2 cellular contexts compared by ENCODE assay signal in the genomic region with DNA sequence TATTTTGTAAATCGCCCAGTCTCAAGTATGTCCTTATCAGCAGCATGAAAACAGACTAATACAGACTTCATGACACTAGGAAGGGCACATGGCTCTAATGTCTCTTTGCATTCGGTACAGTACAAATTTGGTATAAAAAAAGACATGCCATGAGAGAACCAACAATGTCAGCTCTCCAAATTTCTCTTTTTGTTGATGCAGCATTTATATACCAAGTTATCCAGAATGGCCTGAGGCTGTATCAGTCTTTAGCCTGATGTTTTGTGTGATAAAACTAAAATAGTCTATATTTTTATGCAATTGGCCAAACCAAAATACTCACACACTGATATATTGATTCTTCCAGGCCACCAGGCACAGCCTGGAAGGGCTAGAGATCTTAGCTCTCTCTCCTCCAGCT.
TF ChIP-seq lines count a peak whose summit lies in the region.

No MANE protein-coding gene starts in this region.

TF ChIP-seq in GM23338, 12 proteins besides CTCF, POLR2A, EP300 and RAD21 (continued from another document):
- TF ChIP-seq, protein P1, sequence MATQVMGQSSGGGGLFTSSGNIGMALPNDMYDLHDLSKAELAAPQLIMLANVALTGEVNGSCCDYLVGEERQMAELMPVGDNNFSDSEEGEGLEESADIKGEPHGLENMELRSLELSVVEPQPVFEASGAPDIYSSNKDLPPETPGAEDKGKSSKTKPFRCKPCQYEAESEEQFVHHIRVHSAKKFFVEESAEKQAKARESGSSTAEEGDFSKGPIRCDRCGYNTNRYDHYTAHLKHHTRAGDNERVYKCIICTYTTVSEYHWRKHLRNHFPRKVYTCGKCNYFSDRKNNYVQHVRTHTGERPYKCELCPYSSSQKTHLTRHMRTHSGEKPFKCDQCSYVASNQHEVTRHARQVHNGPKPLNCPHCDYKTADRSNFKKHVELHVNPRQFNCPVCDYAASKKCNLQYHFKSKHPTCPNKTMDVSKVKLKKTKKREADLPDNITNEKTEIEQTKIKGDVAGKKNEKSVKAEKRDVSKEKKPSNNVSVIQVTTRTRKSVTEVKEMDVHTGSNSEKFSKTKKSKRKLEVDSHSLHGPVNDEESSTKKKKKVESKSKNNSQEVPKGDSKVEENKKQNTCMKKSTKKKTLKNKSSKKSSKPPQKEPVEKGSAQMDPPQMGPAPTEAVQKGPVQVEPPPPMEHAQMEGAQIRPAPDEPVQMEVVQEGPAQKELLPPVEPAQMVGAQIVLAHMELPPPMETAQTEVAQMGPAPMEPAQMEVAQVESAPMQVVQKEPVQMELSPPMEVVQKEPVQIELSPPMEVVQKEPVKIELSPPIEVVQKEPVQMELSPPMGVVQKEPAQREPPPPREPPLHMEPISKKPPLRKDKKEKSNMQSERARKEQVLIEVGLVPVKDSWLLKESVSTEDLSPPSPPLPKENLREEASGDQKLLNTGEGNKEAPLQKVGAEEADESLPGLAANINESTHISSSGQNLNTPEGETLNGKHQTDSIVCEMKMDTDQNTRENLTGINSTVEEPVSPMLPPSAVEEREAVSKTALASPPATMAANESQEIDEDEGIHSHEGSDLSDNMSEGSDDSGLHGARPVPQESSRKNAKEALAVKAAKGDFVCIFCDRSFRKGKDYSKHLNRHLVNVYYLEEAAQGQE (IDR thresholded peaks at IDR 0.05; ENCODE audit: unreplicated experiment), result no peak
- TF ChIP-seq, protein P2, sequence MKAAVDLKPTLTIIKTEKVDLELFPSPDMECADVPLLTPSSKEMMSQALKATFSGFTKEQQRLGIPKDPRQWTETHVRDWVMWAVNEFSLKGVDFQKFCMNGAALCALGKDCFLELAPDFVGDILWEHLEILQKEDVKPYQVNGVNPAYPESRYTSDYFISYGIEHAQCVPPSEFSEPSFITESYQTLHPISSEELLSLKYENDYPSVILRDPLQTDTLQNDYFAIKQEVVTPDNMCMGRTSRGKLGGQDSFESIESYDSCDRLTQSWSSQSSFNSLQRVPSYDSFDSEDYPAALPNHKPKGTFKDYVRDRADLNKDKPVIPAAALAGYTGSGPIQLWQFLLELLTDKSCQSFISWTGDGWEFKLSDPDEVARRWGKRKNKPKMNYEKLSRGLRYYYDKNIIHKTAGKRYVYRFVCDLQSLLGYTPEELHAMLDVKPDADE (IDR thresholded peaks at IDR 0.05), result no peak

TF ChIP-seq in neural cell, 6 proteins besides CTCF, POLR2A, EP300 and RAD21 (continued from another document):
- TF ChIP-seq TAF1 (IDR thresholded peaks at IDR 0.05; ENCODE audit: low read depth) (no peak), POLR2AphosphoS5 (IDR thresholded peaks at IDR 0.05) (no peak), SMC3 (conservative IDR thresholded peaks at IDR 0.05; ENCODE audit: poor library complexity) (no peak), MXI1 (conservative IDR thresholded peaks at IDR 0.05; ENCODE audit: poor library complexity, severe bottlenecking) (no peak)
- TF ChIP-seq, protein P1 (IDR thresholded peaks at IDR 0.05; ENCODE audit: borderline replicate concordance), result no peak
